In the genomic region with DNA sequence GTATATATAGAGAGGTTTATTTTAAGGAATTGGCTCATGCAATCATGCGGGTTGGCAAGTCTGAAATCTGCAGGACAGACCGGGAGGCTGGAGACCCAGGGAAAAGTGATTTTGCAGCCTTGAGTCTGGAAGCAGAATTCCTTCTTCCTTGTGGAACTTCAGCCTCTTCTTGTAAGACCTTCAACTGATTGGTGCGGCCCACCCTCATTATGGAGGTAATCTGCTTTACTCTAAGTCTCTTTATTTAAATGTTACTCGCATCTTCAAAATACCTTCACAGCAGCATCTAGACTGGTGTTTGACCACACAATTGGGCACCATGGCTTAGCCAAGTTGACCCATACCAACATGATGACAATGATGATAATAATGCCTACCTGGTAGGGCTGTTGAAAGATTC, we compare ENCODE assay signal across 30 cellular contexts. TPM values are rescaled to one million over a fixed set of nuclear protein-coding genes. Genes with fewer than 3 reads are reported as not detected.
"Had no signal": no experiment of that assay in that cellular context is flagged by ENCODE, and none has a peak within 500 bp of the region (broad histone marks: within the 10 kb centered on the region; RNA-seq: fewer than 3 reads in every experiment).

No MANE protein-coding gene starts in this region.

- H3K4me3 ChIP-seq: adrenal gland, body of pancreas, breast epithelium, PC-9, SJSA1 had no signal

- H3K9me3 ChIP-seq: adrenal gland, body of pancreas, breast epithelium, SJSA1, SK-N-SH had no signal

- H3K27ac ChIP-seq: adrenal gland, body of pancreas, breast epithelium, KMS-11, PC-9, SJSA1 had no signal

- H3K4me2 ChIP-seq: KMS-11, PC-9, SK-N-SH had no signal

- H3K27me3 ChIP-seq: adrenal gland, body of pancreas, breast epithelium, SJSA1 had no signal

- H3K36me3 ChIP-seq: adrenal gland, breast epithelium, SJSA1 had no signal

- H3K4me1 ChIP-seq: adrenal gland, breast epithelium, SJSA1 had no signal

- H3K9ac ChIP-seq: KMS-11, SK-N-SH had no signal

- DNase-seq: activated CD4-positive, alpha-beta T cell treated with anti-CD3 and anti-CD28 coated beads, Interleukin-2, amount 10 ng/mL, durations not matched to agents 24 days and 14 days; activated CD4-positive, alpha-beta T cell treated with anti-CD3 and anti-CD28 coated beads, Interleukin-2, amount 50 U/mL, for 4 hours; activated CD8-positive, alpha-beta T cell treated with anti-CD3 and anti-CD28 coated beads for 36 hours; activated gamma-delta T cell; activated naive CD4-positive, alpha-beta T cell treated with Interleukin-2 at 50 U/mL for 16 hours; activated T-cell treated with anti-CD3 and anti-CD28 coated beads, Interleukin-2, amount 50 U/mL, for 1 hour; activated T-cell treated with anti-CD3 and anti-CD28 coated beads, Interleukin-2, amount 50 U/mL, for 72 hours; adrenal gland; body of pancreas; central memory CD4-positive, alpha-beta T cell; MM.1S; MV-4-11; NCI-H1092; NCI-H1436 treated with DMSO at 0.1 percent for 48 hours; NCI-H1694 treated with DMSO at 0.1 percent for 48 hours; NCI-H2029; NCI-H345; NCI-H510A; NCI-H526; NCI-H748 treated with DMSO at 0.1 percent for 48 hours; PC-9; SHP77 treated with DMSO at 0.1 percent for 48 hours; SK-N-SH had no signal

- ATAC-seq: activated CD8-positive, alpha-beta T cell treated with anti-CD3 and anti-CD28 coated beads for 36 hours; activated T-cell treated with anti-CD3 and anti-CD28 coated beads, Interleukin-2, amount 50 U/mL, for 72 hours; activated T-helper 17 cell treated with anti-CD3 and anti-CD28 coated beads, Interleukin-2, amount 50 U/mL, for 72 hours; body of pancreas had no signal

RNA-seq across cellular contexts. Expression of gene MB, which starts 17.8 kb away (rescaled TPM):
- total RNA-seq: activated CD8-positive, alpha-beta T cell treated with anti-CD3 and anti-CD28 coated beads for 36 hours; astrocyte; LHCN-M2; OCI-LY7; SJSA1 had no signal

RNA-seq across cellular contexts. Expression of gene RASD2, which starts 58.7 kb away (rescaled TPM):
- total RNA-seq: activated CD4-positive, alpha-beta T cell treated with anti-CD3 and anti-CD28 coated beads, Interleukin-2, amount 10 ng/mL, durations not matched to agents 24 days and 14 days; activated CD8-positive, alpha-beta T cell treated with anti-CD3 and anti-CD28 coated beads for 36 hours; SJSA1 had no signal
